Comparison of ENCODE assay signal across 15 cellular contexts in genomic region chr3:185914911-185915629, GRCh38. TPM values are rescaled to one million over a fixed set of nuclear protein-coding genes. Genes with fewer than 3 reads are reported as not detected.
DNase-seq lines count a peak whose midpoint lies in the region; ATAC-seq and TF ChIP-seq lines count a peak whose summit lies in the region.
"Had no signal": no experiment of that assay in that cellular context is flagged by ENCODE, and none has a peak within 500 bp of the region (broad histone marks: within the 10 kb centered on the region; RNA-seq: fewer than 3 reads in every experiment).

No MANE protein-coding gene starts in this region.

- ATAC-seq in heart right ventricle = no peak
- ATAC-seq in GM18502 (IDR thresholded peaks at IDR 0.05; ENCODE audit: poor library complexity, unreplicated experiment) = no peak
- ATAC-seq: body of pancreas, left colon had no signal

- H3K4me1 Mint-ChIP-seq in glutamatergic neuron (ENCODE audit: low read depth, unreplicated experiment) = no peaks in the 10 kb centered on the region
- no peaks in the 10 kb centered on the region for H3K4me1 Mint-ChIP-seq in type B pancreatic cell (ENCODE audit: unreplicated experiment)
- peaks cover 6% of the 10 kb centered on the region for H3K4me1 Mint-ChIP-seq in activated T-helper 2 cell treated with anti-CD3 and anti-CD28 coated beads, Interferon-gamma antibody, Interleukin-2, Interleukin-4, amounts not matched to agents 10 μg/mL and 5 μg/mL and 100 μg/mL, durations not matched to agents 14 hours and 24 hours and 36 hours (ENCODE audit: low read depth)

- TF ChIP-seq POLR2A in NB4 (IDR thresholded peaks at IDR 0.05; ENCODE audit: extremely low read depth, insufficient read length) = peak; percentile 22

- DNase-seq in cardiac muscle cell (ENCODE audit: low read depth in 1 of 2, low spot score in 1 of 2) (no peak), heart right ventricle (no peak), NB4 (ENCODE audit: low read depth) (no peak), glutamatergic neuron (no peak), type B pancreatic cell (ENCODE audit: extremely low spot score, unreplicated experiment) (no peak), SHP77 (lab: John Stamatoyannopoulos, UW) (no peak)
- DNase-seq in activated T-helper 2 cell treated with anti-CD3 and anti-CD28 coated beads, Interferon-gamma antibody, Interleukin-2, Interleukin-4, amounts not matched to agents 10 μg/mL and 5 μg/mL and 100 μg/mL, durations not matched to agents 14 hours and 24 hours and 36 hours (ENCODE audit: low spot score) = no peak
- DNase-seq: activated CD4-positive, alpha-beta T cell treated with anti-CD3 and anti-CD28 coated beads, Interleukin-2, amount 50 U/mL, for 48 hours; activated effector memory CD4-positive, alpha-beta T cell treated with Interleukin-2 at 50 U/mL for 16 hours; body of pancreas; left colon; NCI-H2081; Peyer's patch had no signal

- H3K4me1 ChIP-seq in cardiac muscle cell (ENCODE audit: low read depth) (no peaks in the 10 kb centered on the region), heart right ventricle (peaks cover 0 to 5% (median 0%) of the 10 kb centered on the region in 9 donors)
- H3K4me1 ChIP-seq: body of pancreas, Peyer's patch, vagina had no signal

- H3K9me3 Mint-ChIP-seq in glutamatergic neuron (ENCODE audit: unreplicated experiment) (peaks cover 5% of the 10 kb centered on the region), type B pancreatic cell (peaks cover 5% of the 10 kb centered on the region)
- no peaks in the 10 kb centered on the region for H3K9me3 Mint-ChIP-seq in activated T-helper 2 cell treated with anti-CD3 and anti-CD28 coated beads, Interferon-gamma antibody, Interleukin-2, Interleukin-4, amounts not matched to agents 10 μg/mL and 5 μg/mL and 100 μg/mL, durations not matched to agents 14 hours and 24 hours and 36 hours

- intact Hi-C loops in heart right ventricle (cut with DNase I) = loop anchor here in 1 of 10 donors (10.0 kb wide), 1 partner anchor 180 kb away; no protein-coding TSS in a partner anchor
- intact Hi-C loops in activated T-helper 2 cell treated with anti-CD3 and anti-CD28 coated beads, Interferon-gamma antibody, Interleukin-2, Interleukin-4, amounts not matched to agents 10 μg/mL and 5 μg/mL and 100 μg/mL, durations not matched to agents 14 hours and 24 hours and 36 hours (cut with micrococcal nuclease) = loop anchor here (2.0 kb wide), 1 partner anchor 14 kb away; no protein-coding TSS in a partner anchor

- H3K4me3 Mint-ChIP-seq in glutamatergic neuron (ENCODE audit: unreplicated experiment) (no peak overlapping the region), type B pancreatic cell (no peak overlapping the region)
- no peak overlapping the region for H3K4me3 Mint-ChIP-seq in activated T-helper 2 cell treated with anti-CD3 and anti-CD28 coated beads, Interferon-gamma antibody, Interleukin-2, Interleukin-4, amounts not matched to agents 10 μg/mL and 5 μg/mL and 100 μg/mL, durations not matched to agents 14 hours and 24 hours and 36 hours (ENCODE audit: low read depth)

- no peak for TF ChIP-seq CTCF in cardiac muscle cell (IDR thresholded peaks at IDR 0.05; ENCODE audit: low read depth, low read length)
- TF ChIP-seq CTCF in heart right ventricle (IDR thresholded peaks at IDR 0.05) = no peak
- no peak for TF ChIP-seq CTCF in NB4 (IDR thresholded peaks at IDR 0.05; ENCODE audit: low read depth, low read length)
- TF ChIP-seq CTCF in glutamatergic neuron (IDR thresholded peaks at IDR 0.05; ENCODE audit: partially characterized antibody, unreplicated experiment) = no peak
- no peak for TF ChIP-seq CTCF in type B pancreatic cell (conservative IDR thresholded peaks at IDR 0.05)

- H3K36me3 ChIP-seq in cardiac muscle cell (peaks cover 55% of the 10 kb centered on the region), heart right ventricle (peaks cover 0 to 76% (median 59%) of the 10 kb centered on the region in 9 donors)

- H3K27ac Mint-ChIP-seq in glutamatergic neuron (ENCODE audit: unreplicated experiment) (peak overlapping the region; percentile 20), type B pancreatic cell (peak overlapping the region; percentile 56)
- H3K27ac Mint-ChIP-seq in activated T-helper 2 cell treated with anti-CD3 and anti-CD28 coated beads, Interferon-gamma antibody, Interleukin-2, Interleukin-4, amounts not matched to agents 10 μg/mL and 5 μg/mL and 100 μg/mL, durations not matched to agents 14 hours and 24 hours and 36 hours = no peak overlapping the region

- H3K27me3 ChIP-seq in cardiac muscle cell (no peaks in the 10 kb centered on the region), heart right ventricle (no peaks in the 10 kb centered on the region)
- H3K27me3 ChIP-seq: body of pancreas, Peyer's patch, vagina had no signal

- no peak overlapping the region for H3K4me3 ChIP-seq in cardiac muscle cell
- H3K4me3 ChIP-seq in heart right ventricle = no peak overlapping the region
- H3K4me3 ChIP-seq in NB4 (ENCODE audit: low read depth, low read length) = no peak overlapping the region
- H3K4me3 ChIP-seq: body of pancreas, Peyer's patch, vagina had no signal

- 85 to 86% methylated on average over 6 of the region's 6 CpGs for WGBS in heart right ventricle, 2 donors

- H3K36me3 Mint-ChIP-seq in glutamatergic neuron (ENCODE audit: unreplicated experiment) = no peaks in the 10 kb centered on the region
- H3K36me3 Mint-ChIP-seq in type B pancreatic cell = peaks cover 40% of the 10 kb centered on the region
- H3K36me3 Mint-ChIP-seq in activated T-helper 2 cell treated with anti-CD3 and anti-CD28 coated beads, Interferon-gamma antibody, Interleukin-2, Interleukin-4, amounts not matched to agents 10 μg/mL and 5 μg/mL and 100 μg/mL, durations not matched to agents 14 hours and 24 hours and 36 hours (ENCODE audit: low read depth) = peaks cover 68% of the 10 kb centered on the region

- H3K27ac ChIP-seq in cardiac muscle cell = peak overlapping the region; percentile 64
- H3K27ac ChIP-seq in heart right ventricle = no peak overlapping the region
- H3K27ac ChIP-seq: body of pancreas, Peyer's patch, vagina had no signal

- H3K9me3 ChIP-seq in cardiac muscle cell (ENCODE audit: low read depth) (no peaks in the 10 kb centered on the region), heart right ventricle (no peaks in the 10 kb centered on the region)
- H3K9me3 ChIP-seq: body of pancreas, Peyer's patch, vagina had no signal

- H3K27me3 Mint-ChIP-seq in glutamatergic neuron (ENCODE audit: unreplicated experiment) = peaks cover 5% of the 10 kb centered on the region
- no peaks in the 10 kb centered on the region for H3K27me3 Mint-ChIP-seq in type B pancreatic cell
- H3K27me3 Mint-ChIP-seq in activated T-helper 2 cell treated with anti-CD3 and anti-CD28 coated beads, Interferon-gamma antibody, Interleukin-2, Interleukin-4, amounts not matched to agents 10 μg/mL and 5 μg/mL and 100 μg/mL, durations not matched to agents 14 hours and 24 hours and 36 hours (ENCODE audit: low read depth) = no peaks in the 10 kb centered on the region

RNA-seq across cellular contexts. Expression of gene TRA2B, which starts 22.7 kb away (rescaled TPM):
- total RNA-seq in cardiac muscle cell (227 and 320 TPM in 2 replicates), heart right ventricle (10 to 100 TPM; 46.3 to 75.9 (median 52.1) TPM), glutamatergic neuron (ENCODE audit: unreplicated experiment) (160 TPM), type B pancreatic cell (ENCODE audit: low replicate concordance) (136 and 205 TPM in 2 replicates)
- polyA plus RNA-seq in cardiac muscle cell (106 and 129 TPM in 2 replicates), heart right ventricle (10 to 100 TPM; 43.6 to 44.5 TPM)
- total RNA-seq in activated T-helper 2 cell treated with anti-CD3 and anti-CD28 coated beads, Interferon-gamma antibody, Interleukin-2, Interleukin-4, amounts not matched to agents 10 μg/mL and 5 μg/mL and 100 μg/mL, durations not matched to agents 14 hours and 24 hours and 36 hours = 277 and 282 TPM in 2 replicates
